ENCODE assay signal across 3 cellular contexts in genomic region chr1:144014528-144014927, GRCh38. TPM values are rescaled to one million over a fixed set of nuclear protein-coding genes. Genes with fewer than 3 reads are reported as not detected.
"Had no signal": no experiment of that assay in that cellular context is flagged by ENCODE, and none has a peak within 500 bp of the region (broad histone marks: within the 10 kb centered on the region; RNA-seq: fewer than 3 reads in every experiment).

No MANE protein-coding gene starts in this region.

RNA-seq across cellular contexts. Expression of gene FAM72C, which starts 42.7 kb away (rescaled TPM):
- total RNA-seq: temporal lobe, thoracic aorta, upper lobe of right lung had no signal
